Comparison of ENCODE assay signal across 10 cellular contexts in genomic region chr1:201137579-201138310, GRCh38. TPM values are rescaled to one million over a fixed set of nuclear protein-coding genes. Genes with fewer than 3 reads are reported as not detected.
A peak's percentile ranks its signal among the peaks of the same experiment; 100 is the strongest.
DNase-seq lines count a peak whose midpoint lies in the region; ATAC-seq and TF ChIP-seq lines count a peak whose summit lies in the region.
"Had no signal": no experiment of that assay in that cellular context is flagged by ENCODE, and none has a peak within 500 bp of the region (broad histone marks: within the 10 kb centered on the region; RNA-seq: fewer than 3 reads in every experiment).

No MANE protein-coding gene starts in this region.

- no peak for ATAC-seq in natural killer cell treated with Interleukin-12 subunit alpha and Interleukin-12 subunit beta and Interleukin-15 and Interleukin-18, amount 100 ng/mL, for 72 hours
- no peak for ATAC-seq in natural killer cell
- ATAC-seq in aorta (ENCODE audit: low FRiP score) = peak; percentile 80
- ATAC-seq: activated T-cell treated with anti-CD3 and anti-CD28 coated beads, Interleukin-2, amount 50 U/mL, for 72 hours had no signal

- H3K27me3 Mint-ChIP-seq in natural killer cell treated with Interleukin-12 subunit alpha and Interleukin-12 subunit beta and Interleukin-15 and Interleukin-18, amount 100 ng/mL, for 72 hours = no peaks in the 10 kb centered on the region
- no peaks in the 10 kb centered on the region for H3K27me3 Mint-ChIP-seq in natural killer cell (ENCODE audit: low read depth in 2 of 2)
- H3K27me3 Mint-ChIP-seq in CD4-positive, alpha-beta memory T cell = no peaks in the 10 kb centered on the region

- DNase-seq in natural killer cell treated with Interleukin-12 subunit alpha and Interleukin-12 subunit beta and Interleukin-15 and Interleukin-18, amount 100 ng/mL, for 72 hours (ENCODE audit: low spot score) = peak; percentile 16
- DNase-seq in natural killer cell = no peak
- no peak for DNase-seq in esophagus muscularis mucosa (ENCODE audit: extremely low spot score)
- DNase-seq in aorta = peak; percentile 89 to 93
- no peak for DNase-seq in NCI-H345 treated with DMSO at 0.1 percent for 48 hours (lab: John Stamatoyannopoulos, UW; ENCODE audit: unreplicated experiment)
- no peak for DNase-seq in stimulated activated CD4-positive, alpha-beta T cell treated with anti-CD3 and anti-CD28 coated beads, Interleukin-4, amount 100 ng/mL, for 4 hours
- DNase-seq in CD4-positive, alpha-beta memory T cell = no peak
- DNase-seq: activated T-cell treated with anti-CD3 and anti-CD28 coated beads, Interleukin-2, amount 50 U/mL, for 72 hours had no signal

- H3K9me3 ChIP-seq in esophagus muscularis mucosa (no peaks in the 10 kb centered on the region), muscle layer of colon (ENCODE audit: low read length) (no peaks in the 10 kb centered on the region), aorta (ENCODE audit: control insufficient read depth, low read length) (no peaks in the 10 kb centered on the region)
- no peaks in the 10 kb centered on the region for H3K9me3 ChIP-seq in CD4-positive, alpha-beta memory T cell (ENCODE audit: control insufficient read depth in 1 of 2, low read length in 2 of 2)

- no peak for TF ChIP-seq CTCF in natural killer cell (IDR thresholded peaks at IDR 0.05)
- no peak for TF ChIP-seq CTCF in esophagus muscularis mucosa (IDR thresholded peaks at IDR 0.05)

- no peak for TF ChIP-seq POLR2A in esophagus muscularis mucosa (IDR thresholded peaks at IDR 0.05; ENCODE audit: low read depth)

- H3K4me3 Mint-ChIP-seq in natural killer cell treated with Interleukin-12 subunit alpha and Interleukin-12 subunit beta and Interleukin-15 and Interleukin-18, amount 100 ng/mL, for 72 hours = no peak overlapping the region
- H3K4me3 Mint-ChIP-seq in natural killer cell = no peak overlapping the region
- H3K4me3 Mint-ChIP-seq in CD4-positive, alpha-beta memory T cell = no peak overlapping the region
- H3K4me3 Mint-ChIP-seq: activated T-cell treated with anti-CD3 and anti-CD28 coated beads, Interleukin-2, amount 50 U/mL, for 72 hours had no signal

- H3K27ac ChIP-seq in esophagus muscularis mucosa (replicated peaks in 1 of 4) = peak overlapping the region; percentile 62 to 79 (median 66)
- H3K27ac ChIP-seq in muscle layer of colon (ENCODE audit: low read depth, low read length) = peak overlapping the region; percentile 35
- peak overlapping the region in 1 of 2 donors; percentile 55 for H3K27ac ChIP-seq in aorta (ENCODE audit: low read depth in 1 of 2, low read length in 2 of 2)
- no peak overlapping the region for H3K27ac ChIP-seq in CD4-positive, alpha-beta memory T cell (ENCODE audit: low read depth, low read length)
- H3K27ac ChIP-seq: PC-9 had no signal

- H3K36me3 ChIP-seq in esophagus muscularis mucosa (peaks cover 8 to 73% (median 60%) of the 10 kb centered on the region in 4 donors), muscle layer of colon (ENCODE audit: insufficient read depth, low read length) (peaks cover 58% of the 10 kb centered on the region), aorta (ENCODE audit: control insufficient read depth in 1 of 2, insufficient read depth in 2 of 2, low read length in 1 of 2) (peaks cover 0 to 5% of the 10 kb centered on the region in 2 donors)
- H3K36me3 ChIP-seq in CD4-positive, alpha-beta memory T cell (ENCODE audit: insufficient read depth, low read length) = peaks cover 3% of the 10 kb centered on the region

- H3K4me3 ChIP-seq in esophagus muscularis mucosa (no peak overlapping the region), muscle layer of colon (ENCODE audit: low read depth in 1 of 2, low read length in 2 of 2) (no peak overlapping the region), aorta (ENCODE audit: low read length in 2 of 2) (no peak overlapping the region)
- H3K4me3 ChIP-seq in CD4-positive, alpha-beta memory T cell (ENCODE audit: low read length in 2 of 2) = no peak overlapping the region
- H3K4me3 ChIP-seq: PC-9 had no signal

- no peak overlapping the region for H3K9ac ChIP-seq in muscle layer of colon (ENCODE audit: low read length)

- 57% methylated on average over 6 of the region's 6 CpGs for WGBS in esophagus muscularis mucosa
- 30 to 37% methylated on average over 6 of the region's 6 CpGs for WGBS in aorta, 2 donors

- intact Hi-C loops in natural killer cell (cut with micrococcal nuclease) (no loop called here), esophagus muscularis mucosa (cut with DNase I) (no loop called here), aorta (cut with DNase I) (no loop called here)
- intact Hi-C loops in CD4-positive, alpha-beta memory T cell (cut with micrococcal nuclease) = no loop called here

- H3K27ac Mint-ChIP-seq in natural killer cell treated with Interleukin-12 subunit alpha and Interleukin-12 subunit beta and Interleukin-15 and Interleukin-18, amount 100 ng/mL, for 72 hours = no peak overlapping the region
- H3K27ac Mint-ChIP-seq in natural killer cell = no peak overlapping the region
- H3K27ac Mint-ChIP-seq in CD4-positive, alpha-beta memory T cell = peak overlapping the region in 2 of 7 donors; percentile 63 to 68
- H3K27ac Mint-ChIP-seq: activated T-cell treated with anti-CD3 and anti-CD28 coated beads, Interleukin-2, amount 50 U/mL, for 72 hours had no signal

- no peak for TF ChIP-seq EP300 in esophagus muscularis mucosa (IDR thresholded peaks at IDR 0.05)

- no peaks in the 10 kb centered on the region for H3K4me1 Mint-ChIP-seq in natural killer cell treated with Interleukin-12 subunit alpha and Interleukin-12 subunit beta and Interleukin-15 and Interleukin-18, amount 100 ng/mL, for 72 hours (ENCODE audit: low read depth in 2 of 2)
- H3K4me1 Mint-ChIP-seq in natural killer cell = no peaks in the 10 kb centered on the region
- H3K4me1 Mint-ChIP-seq in CD4-positive, alpha-beta memory T cell = no peaks in the 10 kb centered on the region

- CTCF ChIA-PET in CD4-positive, alpha-beta memory T cell (lab: Charles Lee; ENCODE audit: partially characterized antibody) = interaction anchor here (1.0 to 2.2 kb wide), 3 partner anchors 18 to 23 kb away, joined by 3 to 8 read pairs (median 4); no protein-coding TSS in a partner anchor

- H3K27me3 ChIP-seq in esophagus muscularis mucosa (no peaks in the 10 kb centered on the region), muscle layer of colon (ENCODE audit: control insufficient read depth in 1 of 2, insufficient read depth in 2 of 2, low read length in 2 of 2) (no peaks in the 10 kb centered on the region), aorta (ENCODE audit: control insufficient read depth in 1 of 2, insufficient read depth in 2 of 2, low read length in 1 of 2) (no peaks in the 10 kb centered on the region)
- no peaks in the 10 kb centered on the region for H3K27me3 ChIP-seq in CD4-positive, alpha-beta memory T cell (ENCODE audit: insufficient read depth, low read length)

- POLR2A ChIA-PET in CD4-positive, alpha-beta memory T cell (lab: Charles Lee; ENCODE audit: partially characterized antibody) = no interaction called here

- no peaks in the 10 kb centered on the region for H3K9me3 Mint-ChIP-seq in natural killer cell treated with Interleukin-12 subunit alpha and Interleukin-12 subunit beta and Interleukin-15 and Interleukin-18, amount 100 ng/mL, for 72 hours
- H3K9me3 Mint-ChIP-seq in natural killer cell = no peaks in the 10 kb centered on the region
- peaks cover 0 to 2% (median 0%) of the 10 kb centered on the region in 8 donors for H3K9me3 Mint-ChIP-seq in CD4-positive, alpha-beta memory T cell
- H3K9me3 Mint-ChIP-seq: activated T-cell treated with anti-CD3 and anti-CD28 coated beads, Interleukin-2, amount 50 U/mL, for 72 hours had no signal

- H3K4me1 ChIP-seq in esophagus muscularis mucosa (peaks cover 0 to 34% (median 30%) of the 10 kb centered on the region in 4 donors), muscle layer of colon (ENCODE audit: insufficient read depth, low read length) (peaks cover 28% of the 10 kb centered on the region), aorta (ENCODE audit: control insufficient read depth in 1 of 2, insufficient read depth in 2 of 2, low read length in 2 of 2) (peaks cover 0 to 5% of the 10 kb centered on the region in 2 donors)
- H3K4me1 ChIP-seq in CD4-positive, alpha-beta memory T cell (ENCODE audit: insufficient read depth, low read length) = no peaks in the 10 kb centered on the region

- no peaks in the 10 kb centered on the region for H3K36me3 Mint-ChIP-seq in natural killer cell treated with Interleukin-12 subunit alpha and Interleukin-12 subunit beta and Interleukin-15 and Interleukin-18, amount 100 ng/mL, for 72 hours
- no peaks in the 10 kb centered on the region for H3K36me3 Mint-ChIP-seq in natural killer cell
- peaks cover 19 to 60% of the 10 kb centered on the region in 2 donors for H3K36me3 Mint-ChIP-seq in CD4-positive, alpha-beta memory T cell

RNA-seq across cellular contexts. Expression of gene ASCL5, which starts 10.8 kb away (rescaled TPM):
- not detected for total RNA-seq in natural killer cell treated with Interleukin-12 subunit alpha and Interleukin-12 subunit beta and Interleukin-15 and Interleukin-18, amount 100 ng/mL, for 72 hours
- not detected for total RNA-seq in natural killer cell
- not detected for total RNA-seq in esophagus muscularis mucosa
- total RNA-seq in aorta = not detected
- polyA plus RNA-seq in aorta = under 1 TPM in 1 of 2 donors, not detected in 1; 0.28 TPM
- under 1 TPM in 1 of 2 experiments, not detected in 1; 0.30 TPM for total RNA-seq in CD4-positive, alpha-beta memory T cell
- not detected for polyA plus RNA-seq in CD4-positive, alpha-beta memory T cell

RNA-seq across cellular contexts. Expression of gene TMEM9, which starts 16.5 kb away (rescaled TPM):
- total RNA-seq in natural killer cell treated with Interleukin-12 subunit alpha and Interleukin-12 subunit beta and Interleukin-15 and Interleukin-18, amount 100 ng/mL, for 72 hours = 10 to 100 TPM; 15.6 to 21.5 TPM
- total RNA-seq in natural killer cell (10 to 100 TPM; 16.2 to 18.1 (median 16.9) TPM), esophagus muscularis mucosa (10 to 100 TPM; 40.1 to 56.1 (median 49.5) TPM), aorta (10 to 100 TPM; 36.3 to 47.4 TPM)
- 10 to 100 TPM; 43.1 to 77.7 TPM for polyA plus RNA-seq in aorta
- 10 to 100 TPM; 20.6 to 21.1 TPM for total RNA-seq in CD4-positive, alpha-beta memory T cell
- polyA plus RNA-seq in CD4-positive, alpha-beta memory T cell = 10 to 100 TPM; 25.4 to 64.3 TPM

RNA-seq across cellular contexts. Expression of gene CACNA1S, which starts 25.5 kb away (rescaled TPM):
- total RNA-seq in natural killer cell treated with Interleukin-12 subunit alpha and Interleukin-12 subunit beta and Interleukin-15 and Interleukin-18, amount 100 ng/mL, for 72 hours = not detected
- total RNA-seq in natural killer cell = not detected
- total RNA-seq in esophagus muscularis mucosa = not detected
- not detected for total RNA-seq in aorta
- polyA plus RNA-seq in aorta = not detected
- total RNA-seq in CD4-positive, alpha-beta memory T cell = not detected
- not detected for polyA plus RNA-seq in CD4-positive, alpha-beta memory T cell
- total RNA-seq: activated T-cell treated with anti-CD3 and anti-CD28 coated beads, Interleukin-2, amount 50 U/mL, for 72 hours; PC-9 had no signal

RNA-seq across cellular contexts. Expression of gene IGFN1, which starts 52.9 kb away (rescaled TPM):
- total RNA-seq in natural killer cell treated with Interleukin-12 subunit alpha and Interleukin-12 subunit beta and Interleukin-15 and Interleukin-18, amount 100 ng/mL, for 72 hours = not detected
- not detected for total RNA-seq in natural killer cell
- not detected for total RNA-seq in esophagus muscularis mucosa
- total RNA-seq in aorta = under 1 TPM; 0.12 to 0.19 TPM
- under 1 TPM; 0.03 to 0.50 TPM for polyA plus RNA-seq in aorta
- total RNA-seq in CD4-positive, alpha-beta memory T cell = not detected
- polyA plus RNA-seq in CD4-positive, alpha-beta memory T cell = not detected

Comparison
In these comparisons a context has a peak if more than half of its experiments do, and no peak if none do; other contexts are left out.
1. DNase-seq: peak in natural killer cell treated with Interleukin-12 subunit alpha and Interleukin-12 subunit beta and Interleukin-15 and Interleukin-18, amount 100 ng/mL, for 72 hours (single experiment) and aorta (2 of 2); none in natural killer cell (single experiment), esophagus muscularis mucosa (single experiment), NCI-H345 treated with DMSO at 0.1 percent for 48 hours (single experiment), stimulated activated CD4-positive, alpha-beta T cell treated with anti-CD3 and anti-CD28 coated beads, Interleukin-4, amount 100 ng/mL, for 4 hours (0 of 2) and CD4-positive, alpha-beta memory T cell (0 of 5).